In genomic region chr1:164423136-164423535, GRCh38 we compare ENCODE assay signal across 24 cellular contexts.
DNase-seq lines count a peak whose midpoint lies in the region; ATAC-seq and TF ChIP-seq lines count a peak whose summit lies in the region.
"Had no signal": no experiment of that assay in that cellular context is flagged by ENCODE, and none has a peak within 500 bp of the region (broad histone marks: within the 10 kb centered on the region; RNA-seq: fewer than 3 reads in every experiment).

No MANE protein-coding gene starts in this region.

- H4K20me1 ChIP-seq in GM23338 (replicated peaks; ENCODE audit: insufficient read depth), result no peaks in the 10 kb centered on the region

- H3F3A ChIP-seq in GM23338 (replicated peaks; ENCODE audit: low read depth), result no peaks in the 10 kb centered on the region

- H3K4me3 Mint-ChIP-seq in GM23338, result no peak overlapping the region
- H3K4me3 Mint-ChIP-seq: CD14-positive monocyte; CD8-positive, alpha-beta memory T cell; HFFc6 had no signal

- DNase-seq in GM23338 (ENCODE audit: low spot score), result peak; percentile 29
- peak; percentile 5 for DNase-seq in choroid plexus epithelial cell (ENCODE audit: low read depth)
- DNase-seq in iPS-NIHi7 (ENCODE audit: extremely low spot score), result peak; percentile 18
- DNase-seq in globus pallidus (ENCODE audit: low spot score), result no peak
- DNase-seq: BE2C; CD8-positive, alpha-beta memory T cell; DMS79 treated with DMSO at 0.1 percent for 48 hours; HFFc6; IMR-90; KG1; MG63; NCI-H1105 treated with DMSO at 0.1 percent for 48 hours; NCI-H146; NCI-H1930; NCI-H2107; NCI-H524; NCI-H748 treated with DMSO at 0.1 percent for 48 hours; SK-N-SH; SW 1271 had no signal

- H3K4me3 ChIP-seq in GM23338 (no peak overlapping the region), choroid plexus epithelial cell (ENCODE audit: low read depth, low read length) (no peak overlapping the region)
- H3K4me3 ChIP-seq: HAP-1, MG63 had no signal

- H3K79me2 ChIP-seq in GM23338 (replicated peaks; ENCODE audit: insufficient read depth), result no peaks in the 10 kb centered on the region

- no peak overlapping the region for H3K27ac ChIP-seq in GM23338 (ENCODE audit: low read depth)

- no peaks in the 10 kb centered on the region for H3K27me3 Mint-ChIP-seq in GM23338 (ENCODE audit: insufficient read depth, low read depth, poor library complexity)
- H3K27me3 Mint-ChIP-seq: CD8-positive, alpha-beta memory T cell had no signal

- ATAC-seq in GM23338 (peak; percentile 73), GM18907 (IDR thresholded peaks at IDR 0.05; ENCODE audit: unreplicated experiment) (no peak), GM21447 (IDR thresholded peaks at IDR 0.05; ENCODE audit: unreplicated experiment) (no peak), GM18519 (IDR thresholded peaks at IDR 0.05; ENCODE audit: low FRiP score, unreplicated experiment) (no peak)

- no peaks in the 10 kb centered on the region; the same call in 1 of the 2 replicates for H3K9me2 ChIP-seq in GM23338 (ENCODE audit: insufficient read depth)
- H3K9me2 ChIP-seq: SK-N-SH had no signal

- peaks cover 24% of the 10 kb centered on the region for H3K4me1 Mint-ChIP-seq in GM23338
- H3K4me1 Mint-ChIP-seq: CD14-positive monocyte; CD8-positive, alpha-beta memory T cell had no signal

- no peak for TF ChIP-seq CTCF in GM23338 (conservative IDR thresholded peaks at IDR 0.05; ENCODE audit: low read depth in 2 of 2)
- no peak for TF ChIP-seq CTCF in choroid plexus epithelial cell (conservative IDR thresholded peaks at IDR 0.05; ENCODE audit: low read depth, low read length)

- H3K27ac Mint-ChIP-seq in GM23338, result no peak overlapping the region
- H3K27ac Mint-ChIP-seq: CD14-positive monocyte; CD8-positive, alpha-beta memory T cell; HFFc6 had no signal

- peak overlapping the region; percentile 1; the same call in 1 of the 2 replicates for H2AFZ ChIP-seq in GM23338

- peaks cover 27% of the 10 kb centered on the region for H3K4me1 ChIP-seq in GM23338 (ENCODE audit: insufficient read depth)
- H3K4me1 ChIP-seq: BE2C, HAP-1 had no signal

- H3K27me3 ChIP-seq in GM23338 (ENCODE audit: insufficient read depth), result no peaks in the 10 kb centered on the region
- H3K27me3 ChIP-seq: BE2C had no signal

- no peaks in the 10 kb centered on the region for H3K36me3 Mint-ChIP-seq in GM23338 (ENCODE audit: low read depth)
- H3K36me3 Mint-ChIP-seq: CD14-positive monocyte; CD8-positive, alpha-beta memory T cell had no signal

- no peaks in the 10 kb centered on the region for H3K9me3 Mint-ChIP-seq in GM23338
- H3K9me3 Mint-ChIP-seq: HFFc6 had no signal

- no peaks in the 10 kb centered on the region for H3K36me3 ChIP-seq in GM23338 (ENCODE audit: insufficient read depth)
- H3K36me3 ChIP-seq: BE2C, HAP-1, MG63 had no signal

- peak overlapping the region; percentile 33; the same call in 1 of the 2 replicates for H3K4me2 ChIP-seq in GM23338
- H3K4me2 ChIP-seq: SK-N-SH had no signal

TF ChIP-seq in GM23338, 12 proteins besides CTCF, POLR2A, EP300 and RAD21:
- TF ChIP-seq NANOG (IDR thresholded peaks at IDR 0.05; ENCODE audit: borderline replicate concordance), result no peak
TF ChIP-seq in GM23338: peak in this region for 0.
